ENCODE assay signal across 21 cellular contexts in the genomic region with DNA sequence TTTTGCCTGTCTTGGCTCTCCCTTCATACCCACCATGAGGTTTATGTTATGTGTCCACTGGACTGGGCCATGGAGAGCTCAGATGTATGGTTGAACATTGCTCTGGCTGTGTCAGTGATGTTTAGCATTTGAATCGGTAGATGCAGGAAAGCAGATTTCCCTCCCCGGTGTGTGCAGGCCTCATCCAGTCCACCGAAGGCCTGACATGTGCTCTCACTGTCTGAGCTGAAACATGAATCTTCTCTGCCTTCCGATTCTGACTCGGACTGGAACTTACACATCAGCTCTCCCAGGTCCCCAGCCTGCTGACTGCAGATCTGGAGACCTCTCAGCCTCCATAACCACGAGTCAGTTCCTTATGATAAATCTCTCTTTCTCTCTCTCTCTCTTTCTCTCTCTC.
A peak's percentile ranks its signal among the peaks of the same experiment; 100 is the strongest.
DNase-seq lines count a peak whose midpoint lies in the region; ATAC-seq and TF ChIP-seq lines count a peak whose summit lies in the region.
"Had no signal": no experiment of that assay in that cellular context is flagged by ENCODE, and none has a peak within 500 bp of the region (broad histone marks: within the 10 kb centered on the region; RNA-seq: fewer than 3 reads in every experiment).

No MANE protein-coding gene starts in this region.

- POLR2A ChIA-PET in activated CD4-positive, alpha-beta memory T cell treated with anti-CD3 and anti-CD28 coated beads, Interleukin-2, amount 10 ng/mL, durations not matched to agents 7 days and 5 days (lab: Charles Lee) = no interaction called here
- POLR2A ChIA-PET in activated CD4-positive, alpha-beta memory T cell treated with anti-CD3 and anti-CD28 coated beads for 36 hours (lab: Charles Lee) = no interaction called here
- POLR2A ChIA-PET in HEK293 (lab: Yijun Ruan, JAX) = no interaction called here

- peak; percentile 3 for DNase-seq in activated CD4-positive, alpha-beta memory T cell treated with anti-CD3 and anti-CD28 coated beads, Interleukin-2, amount 10 ng/mL, durations not matched to agents 7 days and 5 days
- DNase-seq in activated CD4-positive, alpha-beta memory T cell treated with anti-CD3 and anti-CD28 coated beads for 36 hours = no peak
- DNase-seq in islet precursor cell (peak; percentile 38), spleen (peak; percentile 15), type B pancreatic cell (ENCODE audit: extremely low spot score, unreplicated experiment) (no peak), substantia nigra (lab: John Stamatoyannopoulos, UW) (no peak)
- DNase-seq: 8988T; Caco-2; CD4-positive, alpha-beta memory T cell; DND-41; Karpas-422; NCI-H1417; NCI-H1694 treated with DMSO at 0.1 percent for 48 hours; NCI-H446 treated with DMSO at 0.1 percent for 48 hours; NCI-H526 treated with DMSO at 0.1 percent for 48 hours; OCI-M1 had no signal

- no peak overlapping the region for H3K27ac Mint-ChIP-seq in activated CD4-positive, alpha-beta memory T cell treated with anti-CD3 and anti-CD28 coated beads, Interleukin-2, amount 10 ng/mL, durations not matched to agents 7 days and 5 days
- H3K27ac Mint-ChIP-seq in activated CD4-positive, alpha-beta memory T cell treated with anti-CD3 and anti-CD28 coated beads for 36 hours = no peak overlapping the region
- no peak overlapping the region for H3K27ac Mint-ChIP-seq in type B pancreatic cell
- H3K27ac Mint-ChIP-seq: GM23338 had no signal

- peaks cover 22% of the 10 kb centered on the region for H3K27me3 Mint-ChIP-seq in activated CD4-positive, alpha-beta memory T cell treated with anti-CD3 and anti-CD28 coated beads, Interleukin-2, amount 10 ng/mL, durations not matched to agents 7 days and 5 days
- H3K27me3 Mint-ChIP-seq in activated CD4-positive, alpha-beta memory T cell treated with anti-CD3 and anti-CD28 coated beads for 36 hours = peaks cover 2% of the 10 kb centered on the region
- H3K27me3 Mint-ChIP-seq in type B pancreatic cell = peaks cover 34% of the 10 kb centered on the region

- no peak overlapping the region for H3K4me3 Mint-ChIP-seq in activated CD4-positive, alpha-beta memory T cell treated with anti-CD3 and anti-CD28 coated beads, Interleukin-2, amount 10 ng/mL, durations not matched to agents 7 days and 5 days
- no peak overlapping the region for H3K4me3 Mint-ChIP-seq in activated CD4-positive, alpha-beta memory T cell treated with anti-CD3 and anti-CD28 coated beads for 36 hours
- H3K4me3 Mint-ChIP-seq in type B pancreatic cell = no peak overlapping the region
- H3K4me3 Mint-ChIP-seq: CD4-positive, alpha-beta memory T cell; GM23338 had no signal

- no peaks in the 10 kb centered on the region for H3K4me1 Mint-ChIP-seq in activated CD4-positive, alpha-beta memory T cell treated with anti-CD3 and anti-CD28 coated beads, Interleukin-2, amount 10 ng/mL, durations not matched to agents 7 days and 5 days
- H3K4me1 Mint-ChIP-seq in activated CD4-positive, alpha-beta memory T cell treated with anti-CD3 and anti-CD28 coated beads for 36 hours (ENCODE audit: low read depth) = no peaks in the 10 kb centered on the region
- H3K4me1 Mint-ChIP-seq in type B pancreatic cell (ENCODE audit: unreplicated experiment) = no peaks in the 10 kb centered on the region
- H3K4me1 Mint-ChIP-seq: CD4-positive, alpha-beta memory T cell had no signal

- no peaks in the 10 kb centered on the region for H3K4me1 ChIP-seq in HEK293 (ENCODE audit: control insufficient read depth, insufficient read depth, low read length)
- peaks cover 0 to 4% (median 0%) of the 10 kb centered on the region in 6 donors for H3K4me1 ChIP-seq in spleen
- H3K4me1 ChIP-seq: BLaER1 treated with 17β-estradiol and CSF1 and Interleukin-3, amounts not matched to agents 10 nM and 100 nM; Caco-2; HAP-1 had no signal

- no peaks in the 10 kb centered on the region for H3K36me3 ChIP-seq in HEK293 (ENCODE audit: control insufficient read depth in 2 of 2, insufficient read depth in 1 of 2, low read length in 2 of 2)
- no peaks in the 10 kb centered on the region for H3K36me3 ChIP-seq in spleen
- H3K36me3 ChIP-seq: BLaER1 treated with 17β-estradiol and CSF1 and Interleukin-3, amounts not matched to agents 10 nM and 100 nM; HAP-1 had no signal

- no peak for ATAC-seq in GM21576 (IDR thresholded peaks at IDR 0.05; ENCODE audit: unreplicated experiment)
- ATAC-seq: GM23338 had no signal

- H3K36me3 Mint-ChIP-seq in activated CD4-positive, alpha-beta memory T cell treated with anti-CD3 and anti-CD28 coated beads, Interleukin-2, amount 10 ng/mL, durations not matched to agents 7 days and 5 days (ENCODE audit: low read depth) = no peaks in the 10 kb centered on the region
- no peaks in the 10 kb centered on the region for H3K36me3 Mint-ChIP-seq in activated CD4-positive, alpha-beta memory T cell treated with anti-CD3 and anti-CD28 coated beads for 36 hours
- H3K36me3 Mint-ChIP-seq in type B pancreatic cell = no peaks in the 10 kb centered on the region
- H3K36me3 Mint-ChIP-seq: CD4-positive, alpha-beta memory T cell had no signal

- H3K4me3 ChIP-seq in HEK293 (ENCODE audit: low read depth, low read length) (no peak overlapping the region), spleen (no peak overlapping the region)
- H3K4me3 ChIP-seq: BLaER1 treated with 17β-estradiol and CSF1 and Interleukin-3, amounts not matched to agents 10 nM and 100 nM; GM23338; HAP-1 had no signal

- TF ChIP-seq CTCF in HEK293 (tag by site-specific recombination; IDR thresholded peaks at IDR 0.05) = no peak
- TF ChIP-seq CTCF in spleen (IDR thresholded peaks at IDR 0.05 in 8 of 11, conservative IDR thresholded peaks at IDR 0.05 in 3 of 11) = no peak
- TF ChIP-seq CTCF in type B pancreatic cell (conservative IDR thresholded peaks at IDR 0.05) = no peak

- intact Hi-C loops in activated CD4-positive, alpha-beta memory T cell treated with anti-CD3 and anti-CD28 coated beads for 36 hours (cut with micrococcal nuclease) = no loop called here
- intact Hi-C loops in spleen (cut with DNase I; ENCODE audit: low total_unique reads) = no loop called here

- H3K9me3 ChIP-seq in HEK293 (ENCODE audit: control insufficient read depth, insufficient read depth, low read depth, low read length) = no peaks in the 10 kb centered on the region
- H3K9me3 ChIP-seq in spleen = no peaks in the 10 kb centered on the region
- H3K9me3 ChIP-seq: BLaER1 treated with 17β-estradiol and CSF1 and Interleukin-3, amounts not matched to agents 10 nM and 100 nM; Caco-2; HAP-1 had no signal

- H3K27ac ChIP-seq in HEK293 (ENCODE audit: extremely low read depth, low read depth, low read length) = no peak overlapping the region
- H3K27ac ChIP-seq in spleen = no peak overlapping the region
- no peak overlapping the region for H3K27ac ChIP-seq in substantia nigra (ENCODE audit: low read depth, low read length, poor library complexity, severe bottlenecking)
- H3K27ac ChIP-seq: BLaER1 treated with 17β-estradiol and CSF1 and Interleukin-3, amounts not matched to agents 10 nM and 100 nM had no signal

- H3K9me3 Mint-ChIP-seq in activated CD4-positive, alpha-beta memory T cell treated with anti-CD3 and anti-CD28 coated beads, Interleukin-2, amount 10 ng/mL, durations not matched to agents 7 days and 5 days = no peaks in the 10 kb centered on the region
- H3K9me3 Mint-ChIP-seq in activated CD4-positive, alpha-beta memory T cell treated with anti-CD3 and anti-CD28 coated beads for 36 hours = no peaks in the 10 kb centered on the region
- no peaks in the 10 kb centered on the region for H3K9me3 Mint-ChIP-seq in type B pancreatic cell
- H3K9me3 Mint-ChIP-seq: GM23338 had no signal

- 87 to 93% (median 91%) methylated on average over 6 of the region's 6 CpGs for WGBS in spleen, 5 donors

- TF ChIP-seq POLR2A in spleen (IDR thresholded peaks at IDR 0.05) = no peak

- CTCF ChIA-PET in activated CD4-positive, alpha-beta memory T cell treated with anti-CD3 and anti-CD28 coated beads, Interleukin-2, amount 10 ng/mL, durations not matched to agents 7 days and 5 days (lab: Charles Lee) = no interaction called here
- CTCF ChIA-PET in activated CD4-positive, alpha-beta memory T cell treated with anti-CD3 and anti-CD28 coated beads for 36 hours (lab: Charles Lee) = interaction anchor here (0.7 kb wide), 1 partner anchor 503 kb away, joined by 4 read pairs; no protein-coding TSS in a partner anchor
- CTCF ChIA-PET in HEK293 (lab: Yijun Ruan, JAX) = interaction anchor here (0.7 to 1.2 kb wide), 2 partner anchors 135 to 265 kb away, joined by 3 to 4 read pairs; no protein-coding TSS in a partner anchor

- H3K27me3 ChIP-seq in spleen (replicated peaks in 1 of 7) = no peaks in the 10 kb centered on the region
- H3K27me3 ChIP-seq: BLaER1 treated with 17β-estradiol and CSF1 and Interleukin-3, amounts not matched to agents 10 nM and 100 nM had no signal

TF ChIP-seq in HEK293, 187 proteins besides CTCF, POLR2A, EP300 and RAD21:
- TF ChIP-seq, protein P1, sequence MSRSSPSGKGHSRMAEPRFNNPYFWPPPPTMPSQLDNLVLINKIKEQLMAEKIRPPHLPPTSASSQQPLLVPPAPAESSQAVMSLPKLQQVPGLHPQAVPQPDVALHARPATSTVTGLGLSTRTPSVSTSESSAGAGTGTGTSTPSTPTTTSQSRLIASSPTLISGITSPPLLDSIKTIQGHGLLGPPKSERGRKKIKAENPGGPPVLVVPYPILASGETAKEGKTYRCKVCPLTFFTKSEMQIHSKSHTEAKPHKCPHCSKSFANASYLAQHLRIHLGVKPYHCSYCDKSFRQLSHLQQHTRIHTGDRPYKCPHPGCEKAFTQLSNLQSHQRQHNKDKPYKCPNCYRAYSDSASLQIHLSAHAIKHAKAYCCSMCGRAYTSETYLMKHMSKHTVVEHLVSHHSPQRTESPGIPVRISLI (tag by site-specific recombination; IDR thresholded peaks at IDR 0.05) = 0 out of 2 replicates have a peak, but pooled peaks have one; percentile 4
- no peak for TF ChIP-seq ZNF707 (tag by site-specific recombination; IDR thresholded peaks at IDR 0.05)
TF ChIP-seq in HEK293: peak in this region for 1.

Comparison
In these comparisons a context has a peak if more than half of its experiments do, and no peak if none do; other contexts are left out.
1. DNase-seq: peak in activated CD4-positive, alpha-beta memory T cell treated with anti-CD3 and anti-CD28 coated beads, Interleukin-2, amount 10 ng/mL, durations not matched to agents 7 days and 5 days (single experiment), islet precursor cell (single experiment) and spleen (single experiment); none in activated CD4-positive, alpha-beta memory T cell treated with anti-CD3 and anti-CD28 coated beads for 36 hours (single experiment), type B pancreatic cell (single experiment) and substantia nigra (0 of 49).